In the genomic region with DNA sequence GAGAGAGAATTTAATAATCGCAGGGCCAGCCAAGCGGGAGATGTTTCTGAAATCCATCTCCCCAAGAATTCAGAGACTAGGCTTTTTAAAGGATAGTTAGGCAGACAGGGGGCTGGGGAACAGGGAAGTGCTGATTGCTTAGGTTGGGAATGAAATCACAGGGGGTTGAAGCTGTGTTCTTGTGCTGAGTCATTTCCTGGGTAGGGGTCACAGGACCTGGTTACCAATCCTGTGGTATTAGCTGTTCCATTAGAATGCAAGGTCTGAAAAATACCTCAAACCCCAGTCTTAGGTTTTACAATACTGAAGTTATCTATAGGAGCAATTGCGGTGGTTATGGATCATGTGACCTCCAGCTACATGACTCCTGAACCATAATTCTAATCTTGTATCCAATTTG, we compare ENCODE assay signal across 13 cellular contexts. TPM values are rescaled to one million over a fixed set of nuclear protein-coding genes. Genes with fewer than 3 reads are reported as not detected.
DNase-seq lines count a peak whose midpoint lies in the region; ATAC-seq, FAIRE-seq and TF ChIP-seq lines count a peak whose summit lies in the region.
"Had no signal": no experiment of that assay in that cellular context is flagged by ENCODE, and none has a peak within 500 bp of the region (broad histone marks: within the 10 kb centered on the region; RNA-seq: fewer than 3 reads in every experiment).

No MANE protein-coding gene starts in this region.

- H3K4me3 Mint-ChIP-seq in IgD-negative memory B cell (peak overlapping the region; percentile 94 to 99 (median 96)), astrocyte (ENCODE audit: unreplicated experiment) (peak overlapping the region; percentile 77)

- FAIRE-seq in astrocyte (lab: Jason Lieb, UNC) (no peak), keratinocyte (lab: Jason Lieb, UNC) (peak; percentile 67)

- H3K79me2 ChIP-seq in astrocyte (ENCODE audit: insufficient read depth, low read length) (no peaks in the 10 kb centered on the region), keratinocyte (ENCODE audit: control insufficient read depth, insufficient read depth, low read length) (no peaks in the 10 kb centered on the region)

- DNase-seq in G401 (ENCODE audit: low spot score) (peak; percentile 6), astrocyte (ENCODE audit: low read depth) (peak; percentile 93), keratinocyte (ENCODE audit: low read depth, low spot score) (no peak), GDM1 (lab: John Stamatoyannopoulos, UW) (no peak), OCI-M2 (lab: John Stamatoyannopoulos, UW; ENCODE audit: unreplicated experiment) (no peak), NCI-H128 (lab: John Stamatoyannopoulos, UW; ENCODE audit: unreplicated experiment) (no peak)
- DNase-seq: activated effector memory CD4-positive, alpha-beta T cell treated with anti-CD3 and anti-CD28 coated beads, Interleukin-2, amount 50 U/mL, for 16 hours; erythroblast; GF-D8; spleen had no signal

- H3K9me3 ChIP-seq in astrocyte (ENCODE audit: insufficient read depth, low read depth, low read length) (no peaks in the 10 kb centered on the region), keratinocyte (ENCODE audit: control insufficient read depth, low read depth, low read length) (no peaks in the 10 kb centered on the region)

- peak overlapping the region; percentile 71 for H3K27ac ChIP-seq in astrocyte (ENCODE audit: low read depth, low read length)
- peak overlapping the region; percentile 13 for H3K27ac ChIP-seq in keratinocyte (ENCODE audit: control insufficient read depth, insufficient read depth, low read length)

- peak overlapping the region; percentile 63 to 96 (median 85) for H3K27ac Mint-ChIP-seq in IgD-negative memory B cell
- peak overlapping the region; percentile 95 for H3K27ac Mint-ChIP-seq in astrocyte (ENCODE audit: unreplicated experiment)

- ATAC-seq in HG03378 (IDR thresholded peaks at IDR 0.05; ENCODE audit: unreplicated experiment), result no peak

- dilution Hi-C loops in keratinocyte (cut with MboI; ENCODE audit: extremely low pct_ligation_motif_present, low sequenced_read_pairs), result no loop called here

- H3K27me3 ChIP-seq in astrocyte (ENCODE audit: insufficient read depth, low read length), result no peaks in the 10 kb centered on the region
- no peaks in the 10 kb centered on the region for H3K27me3 ChIP-seq in keratinocyte (ENCODE audit: control insufficient read depth, extremely low read depth, insufficient read depth, low read length)
- H3K27me3 ChIP-seq: spleen had no signal

- H3K9me3 Mint-ChIP-seq in IgD-negative memory B cell, result peaks cover 5 to 16% (median 6%) of the 10 kb centered on the region in 3 donors
- H3K9me3 Mint-ChIP-seq in astrocyte (ENCODE audit: unreplicated experiment), result peaks cover 7% of the 10 kb centered on the region

- H3K9ac ChIP-seq in astrocyte (ENCODE audit: low read length) (peak overlapping the region; percentile 62), keratinocyte (ENCODE audit: control insufficient read depth, extremely low read depth, insufficient read depth, low read length) (no peak overlapping the region)

- H3K4me1 ChIP-seq in astrocyte (ENCODE audit: insufficient read depth, low read length) (peaks cover 7% of the 10 kb centered on the region), keratinocyte (ENCODE audit: control insufficient read depth, extremely low read depth, insufficient read depth, low read length) (peaks cover 7% of the 10 kb centered on the region)

- peaks cover 46 to 66% (median 57%) of the 10 kb centered on the region in 3 donors for H3K4me1 Mint-ChIP-seq in IgD-negative memory B cell
- peaks cover 34% of the 10 kb centered on the region for H3K4me1 Mint-ChIP-seq in astrocyte (ENCODE audit: low read depth, unreplicated experiment)

- H2AFZ ChIP-seq in astrocyte (ENCODE audit: low read depth, low read length) (peak overlapping the region; percentile 15), keratinocyte (ENCODE audit: control insufficient read depth, low read length) (peak overlapping the region; percentile 57)

- H3K36me3 Mint-ChIP-seq in IgD-negative memory B cell, result peaks cover 18% of the 10 kb centered on the region
- peaks cover 2% of the 10 kb centered on the region for H3K36me3 Mint-ChIP-seq in astrocyte (ENCODE audit: low read depth, unreplicated experiment)

- H3K4me2 ChIP-seq in astrocyte (ENCODE audit: low read length) (peak overlapping the region; percentile 67), keratinocyte (ENCODE audit: control insufficient read depth, extremely low read depth, insufficient read depth, low read depth, low read length) (no peak overlapping the region)

- no peak overlapping the region for H3K4me3 ChIP-seq in astrocyte (ENCODE audit: insufficient read depth, low read depth, low read length)
- H3K4me3 ChIP-seq in keratinocyte (ENCODE audit: control insufficient read depth in 2 of 3, extremely low read depth in 1 of 3, insufficient read depth in 2 of 3, low read depth in 1 of 3, low read length in 3 of 3), result no peak overlapping the region
- H3K4me3 ChIP-seq: lung had no signal

- no peak for TF ChIP-seq CTCF in astrocyte (IDR thresholded peaks at IDR 0.05; ENCODE audit: insufficient read depth, low read depth, low read length)
- TF ChIP-seq CTCF in keratinocyte (optimal IDR thresholded peaks at IDR 0.05 in 1 of 3, IDR thresholded peaks at IDR 0.05 in 1 of 3, conservative IDR thresholded peaks at IDR 0.05 in 1 of 3; ENCODE audit: extremely low read depth in 1 of 3, insufficient read depth in 2 of 3, low read length in 3 of 3), result no peak

- in situ Hi-C loops in G401 (cut with HindIII; ENCODE audit: low sequenced_read_pairs), result no loop called here

- H3K27me3 Mint-ChIP-seq in IgD-negative memory B cell (peaks cover 2% of the 10 kb centered on the region), astrocyte (ENCODE audit: low read depth, unreplicated experiment) (no peaks in the 10 kb centered on the region)

- H3K36me3 ChIP-seq in astrocyte (ENCODE audit: insufficient read depth, low read length), result no peaks in the 10 kb centered on the region
- H3K36me3 ChIP-seq in keratinocyte (ENCODE audit: control insufficient read depth in 2 of 2, extremely low read depth in 1 of 2, insufficient read depth in 2 of 2, low read length in 2 of 2), result no peaks in the 10 kb centered on the region

- no peaks in the 10 kb centered on the region for H4K20me1 ChIP-seq in astrocyte (ENCODE audit: insufficient read depth, low read length)
- no peaks in the 10 kb centered on the region for H4K20me1 ChIP-seq in keratinocyte (ENCODE audit: control insufficient read depth, extremely low read depth, insufficient read depth, low read length)

- H3K9me1 ChIP-seq in keratinocyte (ENCODE audit: control insufficient read depth, extremely low read depth, insufficient read depth, low read length), result no peaks in the 10 kb centered on the region

RNA-seq across cellular contexts. Expression of a gene that starts 4.6 kb away (rescaled TPM):
- total RNA-seq in G401 (2014; rRNA removed; shearing (Covaris generic)), result 0.41 TPM in 1 of 2 replicates, not detected in the other
- polyA plus RNA-seq in IgD-negative memory B cell, result 130 TPM
- 14.1 and 18.5 TPM in 2 replicates for total RNA-seq in astrocyte
- 0.95 to 1.2 TPM (median 0.95 TPM) in 3 replicates for polyA plus RNA-seq in keratinocyte
- polyA plus RNA-seq in keratinocyte (2011; ENCODE audit: low read depth), result not detected
- polyA plus RNA-seq in keratinocyte (2011; cell fraction: cytosol; rRNA removed), result 0.57 and 0.94 TPM in 2 replicates
- polyA plus RNA-seq in keratinocyte (2011; cell fraction: nucleus; rRNA removed), result 1.3 and 1.6 TPM in 2 replicates
- polyA plus RNA-seq in keratinocyte (2012; ENCODE audit: low replicate concordance), result 1.0 TPM in 1 of 2 replicates, not detected in the other
- 0.07 to 2.6 TPM in 2 of 3 replicates, not detected in the other for polyA minus RNA-seq in keratinocyte
- 0.58 TPM for polyA minus RNA-seq in keratinocyte (2011; cell fraction: cytosol; rRNA and poly(A)+ RNA removed)
- polyA minus RNA-seq in keratinocyte (2011; cell fraction: nucleus; rRNA and poly(A)+ RNA removed), result 1.2 and 3.4 TPM in 2 replicates

RNA-seq across cellular contexts. Expression of a gene that starts 10.3 kb away (rescaled TPM):
- total RNA-seq in G401 (2014; rRNA removed; shearing (Covaris generic)), result 4.3 and 11.7 TPM in 2 replicates
- polyA plus RNA-seq in IgD-negative memory B cell (273 TPM), keratinocyte (23.9 to 32.3 TPM (median 26.5 TPM) in 3 replicates)
- 61.7 and 69.3 TPM in 2 replicates for total RNA-seq in astrocyte
- polyA plus RNA-seq in keratinocyte (2011; ENCODE audit: low read depth), result 39.5 TPM
- polyA plus RNA-seq in keratinocyte (2011; cell fraction: cytosol; rRNA removed), result 30.8 and 38.3 TPM in 2 replicates
- polyA plus RNA-seq in keratinocyte (2011; cell fraction: nucleus; rRNA removed), result 77.1 and 87.2 TPM in 2 replicates
- polyA plus RNA-seq in keratinocyte (2012; ENCODE audit: low replicate concordance), result 8.5 and 43.5 TPM in 2 replicates
- 28.6 to 58.0 TPM (median 51.7 TPM) in 3 replicates for polyA minus RNA-seq in keratinocyte
- polyA minus RNA-seq in keratinocyte (2011; cell fraction: cytosol; rRNA and poly(A)+ RNA removed), result 18.4 TPM
- polyA minus RNA-seq in keratinocyte (2011; cell fraction: nucleus; rRNA and poly(A)+ RNA removed), result 18.3 and 51.0 TPM in 2 replicates

Comparison
In these comparisons a context has a peak if more than half of its experiments do, and no peak if none do; other contexts are left out.
1. DNase-seq: peak in G401 (single experiment) and astrocyte (single experiment); none in keratinocyte (single experiment), GDM1 (single experiment), OCI-M2 (single experiment) and NCI-H128 (single experiment).
2. RNA of a gene that starts 4.6 kb away (total RNA-seq): 14.1 to 18.5 TPM in astrocyte; 0.41 TPM in G401; every median in the first group is over 10 times any median in the second.